ENCODE assay signal across 28 cellular contexts in the genomic region with DNA sequence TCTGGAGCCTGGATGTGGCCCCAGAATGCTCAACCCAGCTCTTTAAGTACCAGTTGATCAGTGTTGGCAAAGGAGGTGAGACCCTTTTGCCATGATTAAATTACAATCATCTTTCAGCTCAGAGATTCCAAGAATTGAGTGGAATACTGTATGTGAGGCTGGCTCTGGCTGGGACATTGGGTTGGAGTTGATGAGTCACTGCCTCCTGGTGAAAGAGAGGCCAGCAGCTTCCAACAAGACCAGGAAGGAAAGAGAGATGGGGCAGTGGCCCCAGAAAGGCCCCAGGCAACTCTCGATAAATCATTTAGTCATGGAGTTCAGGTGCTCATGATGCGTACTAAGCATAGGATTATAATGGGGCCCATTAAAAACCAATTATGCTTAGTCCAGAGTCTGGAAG. TPM values are rescaled to one million over a fixed set of nuclear protein-coding genes. Genes with fewer than 3 reads are reported as not detected.
DNase-seq lines count a peak whose midpoint lies in the region; TF ChIP-seq lines count a peak whose summit lies in the region.
"Had no signal": no experiment of that assay in that cellular context is flagged by ENCODE, and none has a peak within 500 bp of the region (broad histone marks: within the 10 kb centered on the region; RNA-seq: fewer than 3 reads in every experiment).

No MANE protein-coding gene starts in this region.

- DNase-seq in NCI-H82 (lab: John Stamatoyannopoulos, UW) (peak; percentile 7), NCI-H82 treated with DMSO at 0.1 percent for 48 hours (lab: John Stamatoyannopoulos, UW; ENCODE audit: unreplicated experiment) (no peak), NCI-H226 (peak; percentile 11), epithelial cell of esophagus (ENCODE audit: low read depth) (peak; percentile 90), renal cortical epithelial cell (ENCODE audit: low read depth) (peak; percentile 3), NCI-H2196 treated with DMSO at 0.1 percent for 48 hours (lab: John Stamatoyannopoulos, UW; ENCODE audit: unreplicated experiment) (no peak), HuH-7.5 (ENCODE audit: low spot score) (no peak)
- DNase-seq in activated CD4-positive, alpha-beta T cell treated with anti-CD3 and anti-CD28 coated beads, Interleukin-2, amount 10 ng/mL, durations not matched to agents 24 days and 14 days: no peak
- DNase-seq: activated CD4-positive, alpha-beta T cell treated with anti-CD3 and anti-CD28 coated beads for 4 hours; activated effector memory CD4-positive, alpha-beta T cell treated with Interleukin-2 at 50 U/mL for 16 hours; activated T-cell treated with anti-CD3 and anti-CD28 coated beads, Interleukin-2, amount 50 U/mL, for 1 hour; CD4-positive, CD25-positive, alpha-beta regulatory T cell; DND-41; H9; left ventricle myocardium inferior; mesendoderm; NCI-H1417 treated with DMSO at 0.1 percent for 48 hours; NCI-H2081; NCI-H345; NCI-H774; stimulated activated naive CD4-positive, alpha-beta T cell treated with Interleukin-2 at 50 U/mL for 16 hours had no signal

- no peak overlapping the region for H3K4me3 Mint-ChIP-seq in activated CD4-positive, alpha-beta T cell treated with anti-CD3 and anti-CD28 coated beads, Interleukin-2, amount 10 ng/mL, durations not matched to agents 24 days and 14 days
- H3K4me3 Mint-ChIP-seq: activated naive CD8-positive, alpha-beta T cell; CD4-positive, CD25-positive, alpha-beta regulatory T cell; H9 had no signal

- TF ChIP-seq CTCF in epithelial cell of esophagus (IDR thresholded peaks at IDR 0.05; ENCODE audit: insufficient read depth, low read depth, low read length, missing control alignments): no peak

- no peaks in the 10 kb centered on the region for H3K9me3 Mint-ChIP-seq in activated CD4-positive, alpha-beta T cell treated with anti-CD3 and anti-CD28 coated beads, Interleukin-2, amount 10 ng/mL, durations not matched to agents 24 days and 14 days
- H3K9me3 Mint-ChIP-seq: H9 had no signal

- H3K27me3 Mint-ChIP-seq in activated CD4-positive, alpha-beta T cell treated with anti-CD3 and anti-CD28 coated beads, Interleukin-2, amount 10 ng/mL, durations not matched to agents 24 days and 14 days: peaks cover 32% of the 10 kb centered on the region
- H3K27me3 Mint-ChIP-seq: activated naive CD8-positive, alpha-beta T cell had no signal

- H3K36me3 Mint-ChIP-seq in activated CD4-positive, alpha-beta T cell treated with anti-CD3 and anti-CD28 coated beads, Interleukin-2, amount 10 ng/mL, durations not matched to agents 24 days and 14 days (ENCODE audit: low read depth): no peaks in the 10 kb centered on the region
- H3K36me3 Mint-ChIP-seq: CD4-positive, CD25-positive, alpha-beta regulatory T cell had no signal

- intact Hi-C loops in activated CD4-positive, alpha-beta T cell treated with anti-CD3 and anti-CD28 coated beads, Interleukin-2, amount 10 ng/mL, durations not matched to agents 24 days and 14 days (cut with micrococcal nuclease): no loop called here

- no peak overlapping the region for H3K4me3 ChIP-seq in epithelial cell of esophagus (ENCODE audit: low read length)
- H3K4me3 ChIP-seq: left ventricle myocardium inferior, right atrium auricular region, smooth muscle cell had no signal

- H3K4me1 Mint-ChIP-seq in activated CD4-positive, alpha-beta T cell treated with anti-CD3 and anti-CD28 coated beads, Interleukin-2, amount 10 ng/mL, durations not matched to agents 24 days and 14 days: peaks cover 18% of the 10 kb centered on the region

- no peak overlapping the region for H3K27ac Mint-ChIP-seq in activated CD4-positive, alpha-beta T cell treated with anti-CD3 and anti-CD28 coated beads, Interleukin-2, amount 10 ng/mL, durations not matched to agents 24 days and 14 days
- H3K27ac Mint-ChIP-seq: activated naive CD8-positive, alpha-beta T cell; CD4-positive, CD25-positive, alpha-beta regulatory T cell; H9 had no signal

RNA-seq across cellular contexts. Expression of a gene that starts 2.1 kb away (rescaled TPM):
- not detected in 2 replicates for total RNA-seq in renal cortical epithelial cell
- total RNA-seq in activated CD4-positive, alpha-beta T cell treated with anti-CD3 and anti-CD28 coated beads, Interleukin-2, amount 10 ng/mL, durations not matched to agents 24 days and 14 days: not detected in 2 replicates
- total RNA-seq: activated CD8-positive, alpha-beta memory T cell treated with anti-CD3 and anti-CD28 coated beads for 36 hours; CD4-positive, CD25-positive, alpha-beta regulatory T cell; endothelial cell of umbilical vein; H9; left ventricle myocardium inferior; right atrium auricular region; smooth muscle cell; temporal lobe; ureter had no signal

Comparison
In these comparisons a context has a peak if more than half of its experiments do, and no peak if none do; other contexts are left out.
1. DNase-seq: peak in NCI-H82 (single experiment), NCI-H226 (single experiment), epithelial cell of esophagus (single experiment) and renal cortical epithelial cell (single experiment); none in NCI-H82 treated with DMSO at 0.1 percent for 48 hours (single experiment), NCI-H2196 treated with DMSO at 0.1 percent for 48 hours (single experiment), activated CD4-positive, alpha-beta T cell treated with anti-CD3 and anti-CD28 coated beads, Interleukin-2, amount 10 ng/mL, durations not matched to agents 24 days and 14 days (single experiment) and HuH-7.5 (single experiment).